Comparison of ENCODE assay signal across 8 cellular contexts in genomic region chr2:201182650-201183372, GRCh38. TPM values are rescaled to one million over a fixed set of nuclear protein-coding genes. Genes with fewer than 3 reads are reported as not detected.
DNase-seq lines count a peak whose midpoint lies in the region; ATAC-seq and TF ChIP-seq lines count a peak whose summit lies in the region.

Gene CASP10 (plus strand): TSS chr2:201183141. CDS start chr2:201185778, 2,637 bp downstream.

- H3K4me3 ChIP-seq in fibroblast of lung (replicated peaks in 1 of 4; ENCODE audit: control extremely low read depth in 1 of 4, insufficient read depth in 1 of 4, low read depth in 3 of 4, low read length in 4 of 4): peak within 1 kb of the TSS; percentile 9 to 60 (median 43)
- peak within 1 kb of the TSS; percentile 63 to 64 for H3K4me3 ChIP-seq in neutrophil (ENCODE audit: low read depth in 1 of 2, low read length in 1 of 2)

- CTCF ChIA-PET in GM10248 (lab: Yijun Ruan, JAX): interaction anchor here (0.7 to 9.4 kb wide), 30 partner anchors 8 to 1241 kb away, joined by 3 to 166 read pairs (median 4); partner anchors contain the start of gene CFLAR

- peak within 1 kb of the TSS; percentile 84 for H3K4me2 ChIP-seq in fibroblast of lung (ENCODE audit: extremely low read depth, insufficient read depth, low read length)

- H3K79me2 ChIP-seq in fibroblast of lung (ENCODE audit: control insufficient read depth, insufficient read depth, low read length): no peaks in the 10 kb centered on the region

- H3K27me3 ChIP-seq in fibroblast of lung (ENCODE audit: control insufficient read depth, insufficient read depth, low read length) (no peaks in the 10 kb centered on the region), neutrophil (no peaks in the 10 kb centered on the region)

- H2AFZ ChIP-seq in fibroblast of lung (ENCODE audit: low read length): peak within 1 kb of the TSS; percentile 76

- POLR2A ChIA-PET in GM10248 (lab: Yijun Ruan, JAX): interaction anchor here (1.0 kb wide), 1 partner anchor 49 kb away, joined by 3 read pairs; no protein-coding TSS in a partner anchor

- H3K4me1 Mint-ChIP-seq in nephron progenitor cell: peaks cover 6% of the 10 kb centered on the region

- TF ChIP-seq CTCF in GM10248 (IDR thresholded peaks at IDR 0.05; ENCODE audit: control extremely low read depth, extremely low read depth, low read depth, missing control alignments) (peak; percentile 62), fibroblast of lung (conservative IDR thresholded peaks at IDR 0.05 in 1 of 2, IDR thresholded peaks at IDR 0.05 in 1 of 2; ENCODE audit: low read depth in 1 of 2, low read length in 2 of 2) (peak; percentile 20 to 32), neutrophil (IDR thresholded peaks at IDR 0.05) (no peak), nephron progenitor cell (IDR thresholded peaks at IDR 0.05) (no peak)

- peaks cover 23% of the 10 kb centered on the region for H3K9me3 Mint-ChIP-seq in nephron progenitor cell

- peak; percentile 81 for ATAC-seq in GM21381 (IDR thresholded peaks at IDR 0.05; ENCODE audit: unreplicated experiment)

- DNase-seq in GM10248 (ENCODE audit: extremely low spot score): peak; percentile 67
- peak; percentile 65 for DNase-seq in HT1080 (ENCODE audit: low read depth)
- DNase-seq in fibroblast of lung (ENCODE audit: low read depth in 2 of 2): peak; percentile 19 to 57
- DNase-seq in NCI-H2081 (lab: John Stamatoyannopoulos, UW): no peak
- DNase-seq in nephron progenitor cell: no peak

- no peaks in the 10 kb centered on the region for H3K36me3 Mint-ChIP-seq in nephron progenitor cell (ENCODE audit: low read depth)

- no peak within 1 kb of the TSS for H3K27ac ChIP-seq in fibroblast of lung (ENCODE audit: insufficient read depth, low read length)
- H3K27ac ChIP-seq in neutrophil: peak within 1 kb of the TSS; percentile 84

- H3K4me3 Mint-ChIP-seq in nephron progenitor cell: no peak within 1 kb of the TSS

- intact Hi-C loops in T-helper 2 cell treated with Interferon-gamma antibody and Interleukin-4, amounts not matched to agents 100 ng/mL and 5 ng/mL, for 36 hours (cut with micrococcal nuclease): loop anchor here (1.0 to 5.0 kb wide), 5 partner anchors 11 to 599 kb away; partner anchors contain the start of genes ALS2, STRADB and TRAK2

- H3K36me3 ChIP-seq in fibroblast of lung (ENCODE audit: control insufficient read depth, insufficient read depth, low read length) (no peaks in the 10 kb centered on the region), neutrophil (no peaks in the 10 kb centered on the region)

- no peak within 1 kb of the TSS for H3K27ac Mint-ChIP-seq in nephron progenitor cell

- H3K9ac ChIP-seq in fibroblast of lung (ENCODE audit: insufficient read depth, low read length): no peak within 1 kb of the TSS

- no peaks in the 10 kb centered on the region for H4K20me1 ChIP-seq in fibroblast of lung (ENCODE audit: control insufficient read depth, extremely low read depth, insufficient read depth, low read length)

- no peaks in the 10 kb centered on the region for H3K4me1 ChIP-seq in fibroblast of lung (ENCODE audit: control insufficient read depth, extremely low read depth, insufficient read depth, low read length)
- H3K4me1 ChIP-seq in neutrophil (ENCODE audit: control insufficient read depth in 1 of 2, insufficient read depth in 1 of 2, low read depth in 1 of 2, low read length in 1 of 2): peaks cover 56 to 58% of the 10 kb centered on the region in 2 experiments

- peaks cover 4% of the 10 kb centered on the region for H3K27me3 Mint-ChIP-seq in nephron progenitor cell (ENCODE audit: low read depth, poor library complexity)

- H3K9me3 ChIP-seq in fibroblast of lung (ENCODE audit: control insufficient read depth, insufficient read depth, low read depth, low read length): no peaks in the 10 kb centered on the region
- H3K9me3 ChIP-seq in neutrophil: no peaks in the 10 kb centered on the region

RNA-seq across cellular contexts. Expression of gene CASP10, which starts in this region (rescaled TPM):
- total RNA-seq in HT1080 (2014; rRNA removed; shearing (Covaris generic)): 1.5 and 2.0 TPM in 2 replicates
- 2.9 and 3.5 TPM in 2 replicates for polyA plus RNA-seq in HT1080 (2015; cell fraction: cytosol; rRNA removed)
- polyA plus RNA-seq in HT1080 (2015; cell fraction: nucleus; rRNA removed): 6.7 and 9.3 TPM in 2 replicates
- total RNA-seq in T-helper 2 cell treated with Interferon-gamma antibody and Interleukin-4, amounts not matched to agents 100 ng/mL and 5 ng/mL, for 36 hours: 37.0 and 38.7 TPM in 2 replicates
- total RNA-seq in fibroblast of lung: 4.9 and 8.1 TPM in 2 replicates
- polyA plus RNA-seq in fibroblast of lung: 5.0 and 5.5 TPM in 2 replicates
- 2.5 and 2.9 TPM in 2 replicates for polyA plus RNA-seq in fibroblast of lung (2012)
- polyA minus RNA-seq in fibroblast of lung (ENCODE audit: low replicate concordance): 2.2 and 6.8 TPM in 2 replicates

Comparison
In these comparisons a context has a peak if more than half of its experiments do, and no peak if none do; other contexts are left out.
1. DNase-seq: peak in GM10248 (single experiment), HT1080 (single experiment) and fibroblast of lung (2 of 2); none in NCI-H2081 (0 of 2) and nephron progenitor cell (single experiment).
2. CTCF ChIP-seq: peak in GM10248 (single experiment) and fibroblast of lung (2 of 2); none in neutrophil (single experiment) and nephron progenitor cell (single experiment).